In genomic region chr6:123803862-123804681, GRCh38 we compare ENCODE assay signal across 1 cellular context.
TF ChIP-seq lines count a peak whose summit lies in the region.

TSS of gene NKAIN2 (plus strand) at chr6:123803865.

TF ChIP-seq in HEK293, 187 proteins besides CTCF, POLR2A, EP300 and RAD21 (continued from another document):
- TF ChIP-seq ATF2 (tag by site-specific recombination; IDR thresholded peaks at IDR 0.05; ENCODE audit: low read depth) (no peak), ZNF354C (tag by site-specific recombination; IDR thresholded peaks at IDR 0.05; ENCODE audit: borderline replicate concordance, low read depth) (no peak), IKZF3 (tag by site-specific recombination; IDR thresholded peaks at IDR 0.05) (peak; percentile 61; the same call in 1 of the 2 replicates), ZNF677 (tag by site-specific recombination; IDR thresholded peaks at IDR 0.05) (no peak), ZNF580 (tag by site-specific recombination; IDR thresholded peaks at IDR 0.05) (peak; percentile 24; the same call in 1 of the 2 replicates), GLI2 (tag by site-specific recombination; IDR thresholded peaks at IDR 0.05; ENCODE audit: borderline replicate concordance, low read depth) (no peak), ZFP3 (tag by site-specific recombination; IDR thresholded peaks at IDR 0.05; ENCODE audit: low read depth) (no peak), BCL11A (tag by site-specific recombination; IDR thresholded peaks at IDR 0.05; ENCODE audit: low read depth) (no peak), BCL11B (tag by site-specific recombination; IDR thresholded peaks at IDR 0.05; ENCODE audit: low read depth) (no peak), ZNF366 (tag by site-specific recombination; conservative IDR thresholded peaks at IDR 0.05) (peak; percentile 40; the same call in 1 of the 2 replicates), OSR2 (tag by site-specific recombination; IDR thresholded peaks at IDR 0.05) (0 out of 2 replicates have a peak, but pooled peaks have one; percentile 22), KLF16 (tag by site-specific recombination; IDR thresholded peaks at IDR 0.05) (no peak), GLIS2 (tag by site-specific recombination; IDR thresholded peaks at IDR 0.05) (0 out of 2 replicates have a peak, but pooled peaks have one; percentile 34), ZNF121 (tag by site-specific recombination; IDR thresholded peaks at IDR 0.05) (no peak), ZSCAN18 (tag by site-specific recombination; IDR thresholded peaks at IDR 0.05) (no peak), ZFP41 (tag by site-specific recombination; IDR thresholded peaks at IDR 0.05; ENCODE audit: borderline replicate concordance) (no peak), WT1 (tag by site-specific recombination; IDR thresholded peaks at IDR 0.05) (no peak), OVOL3 (tag by site-specific recombination; IDR thresholded peaks at IDR 0.05) (no peak), MEIS1 (CRISPR knock-in tag; IDR thresholded peaks at IDR 0.05; ENCODE audit: borderline replicate concordance) (peak; percentile 17; the same call in 1 of the 2 replicates), YY1 (tag by site-specific recombination; IDR thresholded peaks at IDR 0.05) (no peak), ZNF362 (tag by site-specific recombination; IDR thresholded peaks at IDR 0.05) (0 out of 2 replicates have a peak, but pooled peaks have one; percentile 2), ZNF791 (tag by site-specific recombination; IDR thresholded peaks at IDR 0.05) (no peak), ZBTB17 (tag by site-specific recombination; IDR thresholded peaks at IDR 0.05) (peak; percentile 85), ZNF449 (tag by site-specific recombination; IDR thresholded peaks at IDR 0.05) (no peak), ZNF658 (tag by site-specific recombination; IDR thresholded peaks at IDR 0.05) (no peak), PBX3 (CRISPR knock-in tag; IDR thresholded peaks at IDR 0.05) (0 out of 2 replicates have a peak, but pooled peaks have one; percentile 42), ZNF596 (tag by site-specific recombination; IDR thresholded peaks at IDR 0.05) (no peak), ZIC2 (tag by site-specific recombination; IDR thresholded peaks at IDR 0.05) (peak; percentile 22; the same call in 1 of the 2 replicates), ZNF610 (tag by site-specific recombination; IDR thresholded peaks at IDR 0.05; ENCODE audit: borderline replicate concordance) (no peak), ZSCAN16 (tag by site-specific recombination; IDR thresholded peaks at IDR 0.05) (no peak), ZNF133 (tag by site-specific recombination; IDR thresholded peaks at IDR 0.05) (no peak), ZNF48 (tag by site-specific recombination; IDR thresholded peaks at IDR 0.05) (no peak), ZFP69B (tag by site-specific recombination; IDR thresholded peaks at IDR 0.05) (peak; percentile 54; the same call in 1 of the 2 replicates)
